20 cellular contexts compared by ENCODE assay signal in the genomic region with DNA sequence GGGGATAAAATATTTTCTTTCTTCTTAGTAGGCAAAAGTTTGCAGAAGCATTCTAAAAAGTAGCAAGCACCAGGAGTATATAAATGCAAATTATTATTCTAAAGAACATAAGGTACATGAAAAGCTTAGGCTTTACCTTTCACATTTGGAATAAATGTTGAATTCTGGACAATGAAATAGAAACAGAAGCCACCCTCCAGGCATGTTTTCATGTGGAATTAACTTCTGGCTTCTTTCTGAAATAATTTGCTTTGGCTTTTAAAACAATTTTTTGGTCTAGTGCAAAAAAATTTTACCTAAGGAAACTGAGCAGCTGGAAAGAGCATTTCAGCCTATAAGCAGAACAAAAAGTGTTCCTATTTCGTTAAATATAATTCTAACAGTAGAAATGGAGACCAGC.
DNase-seq lines count a peak whose midpoint lies in the region; ATAC-seq and TF ChIP-seq lines count a peak whose summit lies in the region.
"Had no signal": no experiment of that assay in that cellular context is flagged by ENCODE, and none has a peak within 500 bp of the region (broad histone marks: within the 10 kb centered on the region; RNA-seq: fewer than 3 reads in every experiment).

No MANE protein-coding gene starts in this region.

- no peaks in the 10 kb centered on the region for H3K27me3 ChIP-seq in mammary epithelial cell (ENCODE audit: insufficient read depth, low read length)
- H3K27me3 ChIP-seq in RWPE2 (ENCODE audit: insufficient read depth, poor library complexity, severe bottlenecking): no peaks in the 10 kb centered on the region
- H3K27me3 ChIP-seq: dorsolateral prefrontal cortex, neural progenitor cell, spleen, vagina had no signal

- WGBS in mammary epithelial cell (ENCODE audit: low coverage, missing lambda C conversion rate): 89% methylated on average over 1 of the region's 1 CpG

- H3K36me3 ChIP-seq in mammary epithelial cell (ENCODE audit: insufficient read depth, low read length): no peaks in the 10 kb centered on the region
- peaks cover 4% of the 10 kb centered on the region; the same call in 1 of the 2 replicates for H3K36me3 ChIP-seq in RWPE2 (ENCODE audit: low read depth)
- H3K36me3 ChIP-seq: neural progenitor cell, vagina had no signal

- H3K9me3 ChIP-seq in mammary epithelial cell (replicated peaks; ENCODE audit: insufficient read depth, low read length) (no peaks in the 10 kb centered on the region), RWPE2 (ENCODE audit: severe bottlenecking) (peaks cover 4% of the 10 kb centered on the region)
- H3K9me3 ChIP-seq: vagina had no signal

- dilution Hi-C loops in mammary epithelial cell (cut with HindIII; ENCODE audit: low sequenced_read_pairs): no loop called here

- H3K4me2 ChIP-seq in mammary epithelial cell (ENCODE audit: insufficient read depth, low read depth, low read length): peak overlapping the region; percentile 57
- H3K4me2 ChIP-seq: neural progenitor cell had no signal

- peak overlapping the region; percentile 60 for H3K9ac ChIP-seq in mammary epithelial cell (ENCODE audit: insufficient read depth, low read length)
- H3K9ac ChIP-seq: neural progenitor cell had no signal

- H3K79me2 ChIP-seq in mammary epithelial cell (ENCODE audit: insufficient read depth, low read length): peaks cover 6% of the 10 kb centered on the region

- peaks cover 22% of the 10 kb centered on the region for H3K9me3 Mint-ChIP-seq in MCF 10A (ENCODE audit: unreplicated experiment)
- H3K9me3 Mint-ChIP-seq in memory B cell: peaks cover 7% of the 10 kb centered on the region
- peaks cover 3% of the 10 kb centered on the region for H3K9me3 Mint-ChIP-seq in stimulated activated effector memory CD8-positive, alpha-beta T cell treated with anti-CD3 and anti-CD28 coated beads, Interleukin-12 subunit alpha, Interleukin-12 subunit beta, amount 100 ng/mL, for 72 hours

- TF ChIP-seq CTCF in mammary epithelial cell (conservative IDR thresholded peaks at IDR 0.05 in 1 of 2, IDR thresholded peaks at IDR 0.05 in 1 of 2; ENCODE audit: extremely low read depth in 1 of 2, insufficient read depth in 1 of 2, low read depth in 1 of 2, low read length in 2 of 2) (no peak), MCF 10A (IDR thresholded peaks at IDR 0.05; ENCODE audit: unreplicated experiment) (no peak), RWPE2 (IDR thresholded peaks at IDR 0.05; ENCODE audit: poor library complexity, severe bottlenecking) (no peak)

- in situ Hi-C loops in mammary epithelial cell (cut with MboI; ENCODE audit: low sequenced_read_pairs in 2 of 2): no loop called here

- H3K27ac ChIP-seq in mammary epithelial cell (ENCODE audit: insufficient read depth, low read depth, low read length): peak overlapping the region; percentile 94
- peak overlapping the region; percentile 85 for H3K27ac ChIP-seq in RWPE2 (ENCODE audit: poor library complexity, severe bottlenecking)
- H3K27ac ChIP-seq: neural progenitor cell, vagina, VCaP had no signal

- H3K4me1 ChIP-seq in mammary epithelial cell (ENCODE audit: insufficient read depth, low read length) (peaks cover 12% of the 10 kb centered on the region), RWPE2 (ENCODE audit: insufficient read depth, poor library complexity, severe bottlenecking) (peaks cover 31% of the 10 kb centered on the region)
- H3K4me1 ChIP-seq: vagina had no signal

- H3K27ac Mint-ChIP-seq in MCF 10A (ENCODE audit: low read depth, unreplicated experiment) (no peak overlapping the region), memory B cell (peak overlapping the region; percentile 35)
- H3K27ac Mint-ChIP-seq in stimulated activated effector memory CD8-positive, alpha-beta T cell treated with anti-CD3 and anti-CD28 coated beads, Interleukin-12 subunit alpha, Interleukin-12 subunit beta, amount 100 ng/mL, for 72 hours: peak overlapping the region; percentile 58
- H3K27ac Mint-ChIP-seq: activated T-helper 2 cell treated with anti-CD3 and anti-CD28 coated beads, Interferon-gamma antibody, Interleukin-2, Interleukin-4, amounts not matched to agents 10 μg/mL and 5 μg/mL and 100 μg/mL, durations not matched to agents 14 hours and 24 hours and 36 hours; neural progenitor cell had no signal

- CTCF ChIA-PET in mammary epithelial cell (lab: Charles Lee; ENCODE audit: low non-redundant PET) (interaction anchor here (0.5 kb wide), 1 partner anchor 313 kb away, joined by 3 read pairs; no protein-coding TSS in a partner anchor), MCF 10A (lab: Yijun Ruan, JAX) (interaction anchor here (0.6 to 1.2 kb wide), 2 partner anchors 33 to 367 kb away, joined by 3 to 4 read pairs; no protein-coding TSS in a partner anchor)

- TSS peak; percentile 80 for BruUV-seq in mammary epithelial cell (replicated peaks; lab: Mats Ljungman, UMichigan)
- BruUV-seq in MCF 10A (replicated peaks; lab: Mats Ljungman, UMichigan): no TSS peak

- intact Hi-C loops in mammary epithelial cell (cut with micrococcal nuclease): loop anchor here (1.0 kb wide), 2 partner anchors 21 to 29 kb away; no protein-coding TSS in a partner anchor
- intact Hi-C loops in MCF 10A (cut with micrococcal nuclease): no loop called here

- no peaks in the 10 kb centered on the region for H3K27me3 Mint-ChIP-seq in MCF 10A (ENCODE audit: insufficient read depth, unreplicated experiment)
- H3K27me3 Mint-ChIP-seq in memory B cell: no peaks in the 10 kb centered on the region

- no peaks in the 10 kb centered on the region for H4K20me1 ChIP-seq in mammary epithelial cell (ENCODE audit: insufficient read depth, low read length)

- peaks cover 11% of the 10 kb centered on the region for H3K36me3 Mint-ChIP-seq in MCF 10A (ENCODE audit: insufficient read depth, unreplicated experiment)
- H3K36me3 Mint-ChIP-seq in memory B cell: peaks cover 30% of the 10 kb centered on the region
- peaks cover 23% of the 10 kb centered on the region for H3K36me3 Mint-ChIP-seq in stimulated activated effector memory CD8-positive, alpha-beta T cell treated with anti-CD3 and anti-CD28 coated beads, Interleukin-12 subunit alpha, Interleukin-12 subunit beta, amount 100 ng/mL, for 72 hours

- no peak overlapping the region for H3K4me3 Mint-ChIP-seq in MCF 10A (ENCODE audit: unreplicated experiment)
- H3K4me3 Mint-ChIP-seq in memory B cell: no peak overlapping the region
- no peak overlapping the region for H3K4me3 Mint-ChIP-seq in stimulated activated effector memory CD8-positive, alpha-beta T cell treated with anti-CD3 and anti-CD28 coated beads, Interleukin-12 subunit alpha, Interleukin-12 subunit beta, amount 100 ng/mL, for 72 hours
- H3K4me3 Mint-ChIP-seq: neural progenitor cell had no signal

- ATAC-seq in RWPE2 (ENCODE audit: low read depth): no peak
- ATAC-seq in memory B cell (ENCODE audit: low read depth): no peak
- ATAC-seq in stimulated activated effector memory CD8-positive, alpha-beta T cell treated with anti-CD3 and anti-CD28 coated beads, Interleukin-12 subunit alpha, Interleukin-12 subunit beta, amount 100 ng/mL, for 72 hours: no peak
- no peak for ATAC-seq in GM19351 (IDR thresholded peaks at IDR 0.05; ENCODE audit: unreplicated experiment)

- no peak for DNase-seq in mammary epithelial cell
- no peak for DNase-seq in MCF 10A (ENCODE audit: unreplicated experiment)
- no peak for DNase-seq in RWPE2 (ENCODE audit: low spot score)
- no peak for DNase-seq in memory B cell (ENCODE audit: low spot score in 2 of 2)
- DNase-seq in stimulated activated effector memory CD8-positive, alpha-beta T cell treated with anti-CD3 and anti-CD28 coated beads, Interleukin-12 subunit alpha, Interleukin-12 subunit beta, amount 100 ng/mL, for 72 hours (ENCODE audit: low spot score in 2 of 2): no peak
- no peak for DNase-seq in inferior parietal cortex (ENCODE audit: extremely low spot score)
- DNase-seq in T1000 (lab: John Stamatoyannopoulos, UW): no peak
- DNase-seq: activated CD8-positive, alpha-beta memory T cell treated with anti-CD3 and anti-CD28 coated beads, Interleukin-2, amount 50 U/mL, for 4 hours; amygdala; central memory CD4-positive, alpha-beta T cell; dorsolateral prefrontal cortex; foreskin fibroblast; NCI-H1417; NCI-H524 treated with DMSO at 0.1 percent for 48 hours; spleen had no signal

- H3K4me3 ChIP-seq in mammary epithelial cell (replicated peaks in 1 of 3; ENCODE audit: insufficient read depth in 1 of 3, low read depth in 2 of 3, low read length in 3 of 3) (no peak overlapping the region), RWPE2 (ENCODE audit: severe bottlenecking) (no peak overlapping the region)
- H3K4me3 ChIP-seq: dorsolateral prefrontal cortex, neural progenitor cell, spleen, vagina had no signal

- H2AFZ ChIP-seq in mammary epithelial cell (ENCODE audit: low read depth, low read length): no peak overlapping the region
- H2AFZ ChIP-seq: neural progenitor cell had no signal

- peaks cover 8% of the 10 kb centered on the region for H3K4me1 Mint-ChIP-seq in MCF 10A (ENCODE audit: insufficient read depth, unreplicated experiment)
- H3K4me1 Mint-ChIP-seq in memory B cell: peaks cover 26% of the 10 kb centered on the region
- peaks cover 35% of the 10 kb centered on the region for H3K4me1 Mint-ChIP-seq in stimulated activated effector memory CD8-positive, alpha-beta T cell treated with anti-CD3 and anti-CD28 coated beads, Interleukin-12 subunit alpha, Interleukin-12 subunit beta, amount 100 ng/mL, for 72 hours
- H3K4me1 Mint-ChIP-seq: neural progenitor cell had no signal

- POLR2A ChIA-PET in MCF 10A (lab: Yijun Ruan, JAX): interaction anchor here (0.9 to 1.2 kb wide), 2 partner anchors 21 to 93 kb away, joined by 3 read pairs; no protein-coding TSS in a partner anchor
